ENCODE assay signal across 24 cellular contexts in the genomic region with DNA sequence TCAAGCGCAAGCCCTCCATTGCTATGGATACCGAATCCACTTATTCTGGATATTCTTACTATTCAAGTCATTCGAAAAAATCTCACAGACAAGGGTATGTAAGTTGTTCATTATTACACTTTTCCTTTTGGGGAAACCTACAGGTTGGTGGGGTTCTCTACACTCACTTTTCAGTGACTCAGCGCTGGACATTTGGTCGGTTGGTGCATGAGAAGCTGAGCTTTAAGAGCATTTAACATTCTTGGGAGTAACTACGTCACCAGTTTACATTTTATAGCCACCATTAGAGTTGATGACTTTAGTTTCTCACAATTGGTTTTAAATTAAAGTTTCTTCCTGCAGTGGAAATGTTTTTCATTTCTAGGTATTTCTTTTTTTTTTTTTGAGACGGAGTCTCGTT. TPM values are rescaled to one million over a fixed set of nuclear protein-coding genes. Genes with fewer than 3 reads are reported as not detected.
DNase-seq lines count a peak whose midpoint lies in the region; ATAC-seq and TF ChIP-seq lines count a peak whose summit lies in the region.
"Had no signal": no experiment of that assay in that cellular context is flagged by ENCODE, and none has a peak within 500 bp of the region (broad histone marks: within the 10 kb centered on the region; RNA-seq: fewer than 3 reads in every experiment).

No MANE protein-coding gene starts in this region.

- H3K4me1 ChIP-seq in HEK293 (ENCODE audit: control insufficient read depth, insufficient read depth, low read length) = peaks cover 31% of the 10 kb centered on the region
- H3K4me1 ChIP-seq in colonic mucosa = peaks cover 21% of the 10 kb centered on the region
- H3K4me1 ChIP-seq in smooth muscle cell (ENCODE audit: low read depth) = peaks cover 15% of the 10 kb centered on the region
- H3K4me1 ChIP-seq: BE2C had no signal

- no peaks in the 10 kb centered on the region for H3K36me3 Mint-ChIP-seq in T-helper 17 cell (ENCODE audit: low read depth)

- DNase-seq in colonic mucosa (no peak), left colon (no peak), smooth muscle cell (lab: John Stamatoyannopoulos, UW; ENCODE audit: unreplicated experiment) (no peak), NCI-H524 (lab: John Stamatoyannopoulos, UW) (no peak), T-helper 17 cell (no peak), NCI-H526 (lab: John Stamatoyannopoulos, UW) (no peak)
- DNase-seq: 8988T, ACHN, BE2C, Calu3, DND-41, Kasumi-1, MV-4-11, NCI-H1105, NCI-H146, NCI-H1930, NCI-H446, NCI-H526 treated with DMSO at 0.1 percent for 48 hours, PC-9 had no signal

- H3K27me3 Mint-ChIP-seq in T-helper 17 cell = no peaks in the 10 kb centered on the region

- H3F3A ChIP-seq in smooth muscle cell (ENCODE audit: low read depth) = peaks cover 7% of the 10 kb centered on the region

- H3K36me3 ChIP-seq in HEK293 (ENCODE audit: control insufficient read depth in 2 of 2, insufficient read depth in 1 of 2, low read length in 2 of 2) (peaks cover 0 to 27% of the 10 kb centered on the region in 2 experiments; a peak in 1 of 3 replicates), colonic mucosa (no peaks in the 10 kb centered on the region), smooth muscle cell (ENCODE audit: low read depth) (no peaks in the 10 kb centered on the region)
- H3K36me3 ChIP-seq: BE2C had no signal

- peaks cover 9% of the 10 kb centered on the region for H3K4me1 Mint-ChIP-seq in T-helper 17 cell

- H3K4me3 ChIP-seq in HEK293 (ENCODE audit: low read depth, low read length) (no peak overlapping the region), colonic mucosa (no peak overlapping the region), smooth muscle cell (no peak overlapping the region)
- H3K4me3 ChIP-seq: PC-9, SJSA1 had no signal

- CTCF ChIA-PET in HEK293 (lab: Yijun Ruan, JAX) = no interaction called here

- H4K20me1 ChIP-seq in smooth muscle cell (ENCODE audit: low read depth) = peaks cover 25% of the 10 kb centered on the region

- 87% methylated on average over 8 of the region's 8 CpGs for WGBS in smooth muscle cell (ENCODE audit: low lambda C conversion rate)

- H3K27ac ChIP-seq in HEK293 (ENCODE audit: extremely low read depth, low read depth, low read length) = no peak overlapping the region
- H3K27ac ChIP-seq in colonic mucosa = peak overlapping the region; percentile 10
- H3K27ac ChIP-seq in smooth muscle cell (ENCODE audit: low read depth) = peak overlapping the region; percentile 51
- H3K27ac ChIP-seq: PC-9, SJSA1 had no signal

- intact Hi-C loops in colonic mucosa (cut with DNase I) = no loop called here
- intact Hi-C loops in left colon (cut with DNase I, micrococcal nuclease) = no loop called here

- no peak overlapping the region for H3K4me3 Mint-ChIP-seq in T-helper 17 cell
- H3K4me3 Mint-ChIP-seq: CD14-positive monocyte had no signal

- no peaks in the 10 kb centered on the region for H3K79me2 ChIP-seq in smooth muscle cell (ENCODE audit: low read depth)

- no peak overlapping the region for H3K9ac ChIP-seq in colonic mucosa (ENCODE audit: low read depth in 2 of 2, low read length in 2 of 2)
- H3K9ac ChIP-seq in smooth muscle cell (ENCODE audit: low read depth) = no peak overlapping the region

- no peaks in the 10 kb centered on the region for H3K27me3 ChIP-seq in colonic mucosa
- no peaks in the 10 kb centered on the region for H3K27me3 ChIP-seq in smooth muscle cell (ENCODE audit: low read depth)
- H3K27me3 ChIP-seq: BE2C, SJSA1 had no signal

- POLR2A ChIA-PET in HEK293 (lab: Yijun Ruan, JAX) = no interaction called here

- no peak for TF ChIP-seq CTCF in HEK293 (tag by site-specific recombination; IDR thresholded peaks at IDR 0.05)
- TF ChIP-seq CTCF in colonic mucosa (IDR thresholded peaks at IDR 0.05) = no peak
- TF ChIP-seq CTCF in smooth muscle cell (IDR thresholded peaks at IDR 0.05; ENCODE audit: borderline replicate concordance, insufficient read depth, poor library complexity, severe bottlenecking) = no peak

- ATAC-seq in left colon (peak; percentile 58), T-helper 17 cell (no peak)
- ATAC-seq: HCT116, Right ventricle myocardium inferior had no signal

- no peak overlapping the region for H3K27ac Mint-ChIP-seq in T-helper 17 cell

- H2AFZ ChIP-seq in smooth muscle cell (ENCODE audit: low read depth) = no peak overlapping the region
- H2AFZ ChIP-seq: PC-9 had no signal

- H3K9me3 ChIP-seq in HEK293 (ENCODE audit: control insufficient read depth, insufficient read depth, low read depth, low read length) = no peaks in the 10 kb centered on the region
- H3K9me3 ChIP-seq in colonic mucosa = no peaks in the 10 kb centered on the region
- H3K9me3 ChIP-seq in smooth muscle cell (replicated peaks; ENCODE audit: low read depth) = no peaks in the 10 kb centered on the region
- no peaks in the 10 kb centered on the region for H3K9me3 ChIP-seq in T-helper 17 cell (ENCODE audit: control insufficient read depth, low read length, poor library complexity, severe bottlenecking)
- H3K9me3 ChIP-seq: BE2C, SJSA1 had no signal

- H3K4me2 ChIP-seq in smooth muscle cell = no peak overlapping the region
- H3K4me2 ChIP-seq: PC-9 had no signal

TF ChIP-seq in HEK293, 187 proteins besides CTCF, POLR2A, EP300 and RAD21:
- TF ChIP-seq, protein P1, sequence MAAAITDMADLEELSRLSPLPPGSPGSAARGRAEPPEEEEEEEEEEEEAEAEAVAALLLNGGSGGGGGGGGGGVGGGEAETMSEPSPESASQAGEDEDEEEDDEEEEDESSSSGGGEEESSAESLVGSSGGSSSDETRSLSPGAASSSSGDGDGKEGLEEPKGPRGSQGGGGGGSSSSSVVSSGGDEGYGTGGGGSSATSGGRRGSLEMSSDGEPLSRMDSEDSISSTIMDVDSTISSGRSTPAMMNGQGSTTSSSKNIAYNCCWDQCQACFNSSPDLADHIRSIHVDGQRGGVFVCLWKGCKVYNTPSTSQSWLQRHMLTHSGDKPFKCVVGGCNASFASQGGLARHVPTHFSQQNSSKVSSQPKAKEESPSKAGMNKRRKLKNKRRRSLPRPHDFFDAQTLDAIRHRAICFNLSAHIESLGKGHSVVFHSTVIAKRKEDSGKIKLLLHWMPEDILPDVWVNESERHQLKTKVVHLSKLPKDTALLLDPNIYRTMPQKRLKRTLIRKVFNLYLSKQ (tag by site-specific recombination; IDR thresholded peaks at IDR 0.05; ENCODE audit: borderline replicate concordance) = no peak
- TF ChIP-seq PRDM1 (tag by site-specific recombination; IDR thresholded peaks at IDR 0.05) (peak; percentile 39; the same call in 1 of the 2 replicates), KLF10 (tag by site-specific recombination; IDR thresholded peaks at IDR 0.05) (no peak)
- TF ChIP-seq, protein P2, sequence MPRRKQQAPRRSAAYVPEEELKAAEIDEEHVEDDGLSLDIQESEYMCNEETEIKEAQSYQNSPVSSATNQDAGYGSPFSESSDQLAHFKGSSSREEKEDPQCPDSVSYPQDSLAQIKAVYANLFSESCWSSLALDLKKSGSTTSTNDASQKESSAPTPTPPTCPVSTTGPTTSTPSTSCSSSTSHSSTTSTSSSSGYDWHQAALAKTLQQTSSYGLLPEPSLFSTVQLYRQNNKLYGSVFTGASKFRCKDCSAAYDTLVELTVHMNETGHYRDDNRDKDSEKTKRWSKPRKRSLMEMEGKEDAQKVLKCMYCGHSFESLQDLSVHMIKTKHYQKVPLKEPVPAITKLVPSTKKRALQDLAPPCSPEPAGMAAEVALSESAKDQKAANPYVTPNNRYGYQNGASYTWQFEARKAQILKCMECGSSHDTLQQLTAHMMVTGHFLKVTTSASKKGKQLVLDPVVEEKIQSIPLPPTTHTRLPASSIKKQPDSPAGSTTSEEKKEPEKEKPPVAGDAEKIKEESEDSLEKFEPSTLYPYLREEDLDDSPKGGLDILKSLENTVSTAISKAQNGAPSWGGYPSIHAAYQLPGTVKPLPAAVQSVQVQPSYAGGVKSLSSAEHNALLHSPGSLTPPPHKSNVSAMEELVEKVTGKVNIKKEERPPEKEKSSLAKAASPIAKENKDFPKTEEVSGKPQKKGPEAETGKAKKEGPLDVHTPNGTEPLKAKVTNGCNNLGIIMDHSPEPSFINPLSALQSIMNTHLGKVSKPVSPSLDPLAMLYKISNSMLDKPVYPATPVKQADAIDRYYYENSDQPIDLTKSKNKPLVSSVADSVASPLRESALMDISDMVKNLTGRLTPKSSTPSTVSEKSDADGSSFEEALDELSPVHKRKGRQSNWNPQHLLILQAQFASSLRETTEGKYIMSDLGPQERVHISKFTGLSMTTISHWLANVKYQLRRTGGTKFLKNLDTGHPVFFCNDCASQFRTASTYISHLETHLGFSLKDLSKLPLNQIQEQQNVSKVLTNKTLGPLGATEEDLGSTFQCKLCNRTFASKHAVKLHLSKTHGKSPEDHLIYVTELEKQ (tag by site-specific recombination; IDR thresholded peaks at IDR 0.05; ENCODE audit: borderline replicate concordance) = no peak

RNA-seq across cellular contexts. Expression of gene VANGL1, which starts 9.6 kb away (rescaled TPM):
- 10 to 100 TPM; 14.7 to 23.8 TPM for total RNA-seq in colonic mucosa
- 10 to 100 TPM; 17.5 to 18.6 TPM for total RNA-seq in left colon
- 7.9 and 12.2 TPM in 2 replicates for total RNA-seq in smooth muscle cell
- polyA plus RNA-seq in smooth muscle cell = 5.5 and 6.5 TPM in 2 replicates
- total RNA-seq in T-helper 17 cell = 1 to 10 TPM; 2.8 to 3.7 TPM
